In the genomic region with DNA sequence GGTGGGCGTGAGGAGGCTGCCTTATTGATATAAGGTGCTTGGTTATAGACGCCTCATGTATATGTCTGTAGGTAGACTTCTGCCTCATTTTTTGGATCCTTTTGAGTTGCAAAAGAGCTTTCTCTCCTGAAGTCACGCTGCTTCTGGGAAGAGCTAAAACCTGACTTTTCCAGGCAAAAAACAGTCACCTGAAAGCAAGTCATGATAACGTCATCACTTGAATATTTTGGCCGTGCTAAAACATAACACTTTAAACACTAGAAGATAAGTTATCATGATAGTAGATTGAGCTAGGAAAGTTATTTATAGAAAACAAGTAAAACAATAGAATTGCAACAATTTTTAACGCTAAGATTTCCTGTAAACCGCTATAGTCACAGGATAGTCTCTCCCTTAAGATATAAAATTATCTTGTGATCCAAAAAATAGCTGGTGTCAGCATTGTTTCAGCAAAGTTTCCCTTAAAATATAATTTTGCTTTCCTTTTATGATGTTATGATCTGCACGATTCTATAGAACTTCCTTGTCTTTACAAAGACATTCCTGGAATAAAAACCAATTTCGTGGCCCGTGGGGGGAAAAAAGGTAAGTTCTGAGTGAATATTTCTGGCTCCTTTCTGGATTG, we compare ENCODE assay signal across 3 cellular contexts.
TF ChIP-seq lines count a peak whose summit lies in the region.

No MANE protein-coding gene starts in this region.

TF ChIP-seq in A549, 52 proteins besides CTCF, POLR2A, EP300 and RAD21:
- TF ChIP-seq HMGXB4 (CRISPR knock-in tag; IDR thresholded peaks at IDR 0.05; ENCODE audit: borderline replicate concordance) (no peak), JUNB (IDR thresholded peaks at IDR 0.05) (no peak), MAFK (IDR thresholded peaks at IDR 0.05; ENCODE audit: partially characterized antibody) (peak; percentile 50)
TF ChIP-seq in A549: peak in this region for 1.

TF ChIP-seq in GM23338, 12 proteins besides CTCF, POLR2A, EP300 and RAD21 (continues in another document):
- TF ChIP-seq REST (IDR thresholded peaks at IDR 0.05; ENCODE audit: unreplicated experiment) (no peak), ETS1 (IDR thresholded peaks at IDR 0.05) (no peak), ZNF331 (CRISPR knock-in tag; IDR thresholded peaks at IDR 0.05; ENCODE audit: low read depth) (no peak), EZH2 (IDR thresholded peaks at IDR 0.05; ENCODE audit: low read depth, unreplicated experiment) (no peak), ZNF114 (CRISPR knock-in tag; IDR thresholded peaks at IDR 0.05) (no peak), POLR2AphosphoS5 (IDR thresholded peaks at IDR 0.05; ENCODE audit: low read depth) (no peak), EZH2phosphoT487 (IDR thresholded peaks at IDR 0.05; ENCODE audit: unreplicated experiment) (no peak), JUNB (IDR thresholded peaks at IDR 0.05; ENCODE audit: unreplicated experiment) (no peak), NANOG (IDR thresholded peaks at IDR 0.05; ENCODE audit: borderline replicate concordance) (no peak)

TF ChIP-seq in K562, 482 proteins besides CTCF, POLR2A, EP300 and RAD21:
- TF ChIP-seq ZNF316 (IDR thresholded peaks at IDR 0.05) = peak; percentile 67
- TF ChIP-seq ESRRB (CRISPR knock-in tag; IDR thresholded peaks at IDR 0.05; ENCODE audit: borderline replicate concordance) = no peak
- peak; percentile 52; the same call in 1 of the 2 replicates for TF ChIP-seq MAFG (tag; conservative IDR thresholded peaks at IDR 0.05)
- TF ChIP-seq MCM2 (IDR thresholded peaks at IDR 0.05; ENCODE audit: low read depth) = no peak
- no peak for TF ChIP-seq PRMT5 (CRISPR knock-in tag; IDR thresholded peaks at IDR 0.05)
- peak; percentile 49; the same call in 1 of the 2 replicates for TF ChIP-seq MAFF (IDR thresholded peaks at IDR 0.05; ENCODE audit: low read length)
- TF ChIP-seq STAT6 (CRISPR knock-in tag; IDR thresholded peaks at IDR 0.05) = no peak
- TF ChIP-seq C11orf30 (IDR thresholded peaks at IDR 0.05; ENCODE audit: low read depth) = peak; percentile 47
- TF ChIP-seq HLTF (IDR thresholded peaks at IDR 0.05) = no peak
- peak; percentile 50; the same call in 1 of the 2 replicates for TF ChIP-seq MAFK (IDR thresholded peaks at IDR 0.05; ENCODE audit: low read length)
- TF ChIP-seq EGR1 (conservative IDR thresholded peaks at IDR 0.05) = 0 out of 2 replicates have a peak, but pooled peaks have one; percentile 11
- no peak for TF ChIP-seq TGIF2 (CRISPR knock-in tag; IDR thresholded peaks at IDR 0.05)
- TF ChIP-seq, protein P1, sequence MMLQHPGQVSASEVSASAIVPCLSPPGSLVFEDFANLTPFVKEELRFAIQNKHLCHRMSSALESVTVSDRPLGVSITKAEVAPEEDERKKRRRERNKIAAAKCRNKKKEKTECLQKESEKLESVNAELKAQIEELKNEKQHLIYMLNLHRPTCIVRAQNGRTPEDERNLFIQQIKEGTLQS (IDR thresholded peaks at IDR 0.05) = peak; percentile 51
- TF ChIP-seq, protein P1 (CRISPR knock-in tag; conservative IDR thresholded peaks at IDR 0.05) = no peak
- no peak for TF ChIP-seq ZNF444 (CRISPR knock-in tag; IDR thresholded peaks at IDR 0.05)
- TF ChIP-seq COPS2 (conservative IDR thresholded peaks at IDR 0.05) = no peak
- no peak for TF ChIP-seq STAT5B (CRISPR knock-in tag; IDR thresholded peaks at IDR 0.05)
